ENCODE assay signal across 1 cellular context in the genomic region with DNA sequence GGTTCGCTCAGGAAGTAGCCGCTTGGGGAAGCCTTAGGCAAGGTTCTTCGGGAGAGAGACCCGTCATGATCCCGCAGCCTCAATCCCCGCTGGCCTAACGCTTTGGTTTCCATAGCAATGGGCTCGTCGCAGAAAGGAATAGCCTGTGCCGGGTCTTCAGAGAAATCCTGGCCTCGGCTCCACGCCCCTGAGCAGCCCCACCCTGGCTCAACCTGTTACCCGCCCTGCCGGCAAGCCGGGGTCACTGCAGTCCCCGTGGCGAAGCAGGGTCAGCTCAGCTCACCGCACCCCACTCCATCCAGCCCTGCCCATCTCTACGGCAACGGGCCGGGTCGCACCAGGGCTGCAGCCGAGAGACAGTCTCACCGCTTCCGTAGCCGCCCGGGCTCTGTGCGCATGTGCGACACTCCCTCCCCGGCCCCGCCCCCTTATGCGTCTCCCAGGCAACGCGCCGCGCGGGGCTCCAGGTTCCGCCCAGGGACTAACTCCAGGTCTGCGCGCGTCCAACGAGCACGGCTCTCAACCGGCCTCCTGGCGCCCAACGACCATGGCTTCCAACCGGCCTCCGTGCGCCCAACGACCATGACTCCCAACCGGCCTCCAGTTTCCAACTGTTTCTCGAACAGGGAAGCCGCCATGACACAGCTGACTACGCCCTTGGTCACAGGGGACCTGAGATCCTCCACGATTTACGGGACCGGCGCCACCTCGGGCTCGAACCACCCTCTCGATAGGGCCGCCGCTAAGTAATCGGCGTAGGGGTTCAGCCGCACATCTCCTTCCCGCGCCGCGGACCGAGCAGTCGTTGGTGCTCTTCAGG.
TF ChIP-seq lines count a peak whose summit lies in the region.

Gene DUSP18, minus strand, starts transcription at position 390 of the 820 bp plus-strand sequence. CDS start 3,872 bp downstream, outside the sequence.

TF ChIP-seq in WTC11, 78 proteins besides CTCF, POLR2A, EP300 and RAD21 (continued from another document):
- TF ChIP-seq MYBL2 (CRISPR knock-in tag; IDR thresholded peaks at IDR 0.05) (0 out of 2 replicates have a peak, but pooled peaks have one; percentile 34), E2F4 (CRISPR knock-in tag; IDR thresholded peaks at IDR 0.05; ENCODE audit: borderline replicate concordance, low read depth) (0 out of 2 replicates have a peak, but pooled peaks have one; percentile 50), EMX1 (CRISPR knock-in tag; IDR thresholded peaks at IDR 0.05) (no peak), SMAD4 (CRISPR knock-in tag; IDR thresholded peaks at IDR 0.05) (no peak), ZNF232 (CRISPR knock-in tag; IDR thresholded peaks at IDR 0.05) (no peak), GABPB1 (CRISPR knock-in tag; IDR thresholded peaks at IDR 0.05) (no peak), FOXP1 (CRISPR knock-in tag; IDR thresholded peaks at IDR 0.05; ENCODE audit: borderline replicate concordance) (no peak; the same call in 1 of the 2 replicates), E2F5 (CRISPR knock-in tag; IDR thresholded peaks at IDR 0.05) (no peak), KAT7 (CRISPR knock-in tag; IDR thresholded peaks at IDR 0.05; ENCODE audit: borderline replicate concordance) (no peak), ZNF396 (CRISPR knock-in tag; IDR thresholded peaks at IDR 0.05; ENCODE audit: borderline replicate concordance) (no peak), ZNF138 (CRISPR knock-in tag; conservative IDR thresholded peaks at IDR 0.05) (no peak), CREB1 (CRISPR knock-in tag; IDR thresholded peaks at IDR 0.05) (no peak), NFE2L1 (CRISPR knock-in tag; IDR thresholded peaks at IDR 0.05) (no peak), ATF6 (CRISPR knock-in tag; IDR thresholded peaks at IDR 0.05) (no peak), PRDM15 (CRISPR knock-in tag; IDR thresholded peaks at IDR 0.05) (0 out of 2 replicates have a peak, but pooled peaks have one; percentile 24), ESRRA (CRISPR knock-in tag; IDR thresholded peaks at IDR 0.05; ENCODE audit: borderline replicate concordance) (no peak), PREB (CRISPR knock-in tag; IDR thresholded peaks at IDR 0.05; ENCODE audit: borderline replicate concordance) (no peak), MXD4 (CRISPR knock-in tag; IDR thresholded peaks at IDR 0.05; ENCODE audit: borderline replicate concordance) (no peak), ERG (CRISPR knock-in tag; IDR thresholded peaks at IDR 0.05) (no peak), GRHL2 (CRISPR knock-in tag; IDR thresholded peaks at IDR 0.05; ENCODE audit: insufficient replicate concordance, severe bottlenecking) (no peak), MLX (CRISPR knock-in tag; IDR thresholded peaks at IDR 0.05) (no peak), ARID4B (CRISPR knock-in tag; IDR thresholded peaks at IDR 0.05; ENCODE audit: borderline replicate concordance) (peak; percentile 49; the same call in 1 of the 2 replicates)
- TF ChIP-seq, protein P1, sequence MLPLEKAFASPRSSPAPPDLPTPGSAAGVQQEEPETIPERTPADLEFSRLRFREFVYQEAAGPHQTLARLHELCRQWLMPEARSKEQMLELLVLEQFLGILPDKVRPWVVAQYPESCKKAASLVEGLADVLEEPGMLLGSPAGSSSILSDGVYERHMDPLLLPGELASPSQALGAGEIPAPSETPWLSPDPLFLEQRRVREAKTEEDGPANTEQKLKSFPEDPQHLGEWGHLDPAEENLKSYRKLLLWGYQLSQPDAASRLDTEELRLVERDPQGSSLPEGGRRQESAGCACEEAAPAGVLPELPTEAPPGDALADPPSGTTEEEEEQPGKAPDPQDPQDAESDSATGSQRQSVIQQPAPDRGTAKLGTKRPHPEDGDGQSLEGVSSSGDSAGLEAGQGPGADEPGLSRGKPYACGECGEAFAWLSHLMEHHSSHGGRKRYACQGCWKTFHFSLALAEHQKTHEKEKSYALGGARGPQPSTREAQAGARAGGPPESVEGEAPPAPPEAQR (CRISPR knock-in tag; IDR thresholded peaks at IDR 0.05), result no peak
- TF ChIP-seq, protein P2, sequence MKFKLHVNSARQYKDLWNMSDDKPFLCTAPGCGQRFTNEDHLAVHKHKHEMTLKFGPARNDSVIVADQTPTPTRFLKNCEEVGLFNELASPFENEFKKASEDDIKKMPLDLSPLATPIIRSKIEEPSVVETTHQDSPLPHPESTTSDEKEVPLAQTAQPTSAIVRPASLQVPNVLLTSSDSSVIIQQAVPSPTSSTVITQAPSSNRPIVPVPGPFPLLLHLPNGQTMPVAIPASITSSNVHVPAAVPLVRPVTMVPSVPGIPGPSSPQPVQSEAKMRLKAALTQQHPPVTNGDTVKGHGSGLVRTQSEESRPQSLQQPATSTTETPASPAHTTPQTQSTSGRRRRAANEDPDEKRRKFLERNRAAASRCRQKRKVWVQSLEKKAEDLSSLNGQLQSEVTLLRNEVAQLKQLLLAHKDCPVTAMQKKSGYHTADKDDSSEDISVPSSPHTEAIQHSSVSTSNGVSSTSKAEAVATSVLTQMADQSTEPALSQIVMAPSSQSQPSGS (CRISPR knock-in tag; IDR thresholded peaks at IDR 0.05; ENCODE audit: borderline replicate concordance, low read depth), result no peak
- TF ChIP-seq, protein P3, sequence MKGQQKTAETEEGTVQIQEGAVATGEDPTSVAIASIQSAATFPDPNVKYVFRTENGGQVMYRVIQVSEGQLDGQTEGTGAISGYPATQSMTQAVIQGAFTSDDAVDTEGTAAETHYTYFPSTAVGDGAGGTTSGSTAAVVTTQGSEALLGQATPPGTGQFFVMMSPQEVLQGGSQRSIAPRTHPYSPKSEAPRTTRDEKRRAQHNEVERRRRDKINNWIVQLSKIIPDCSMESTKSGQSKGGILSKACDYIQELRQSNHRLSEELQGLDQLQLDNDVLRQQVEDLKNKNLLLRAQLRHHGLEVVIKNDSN (CRISPR knock-in tag; IDR thresholded peaks at IDR 0.05), result no peak
- TF ChIP-seq, protein P4, sequence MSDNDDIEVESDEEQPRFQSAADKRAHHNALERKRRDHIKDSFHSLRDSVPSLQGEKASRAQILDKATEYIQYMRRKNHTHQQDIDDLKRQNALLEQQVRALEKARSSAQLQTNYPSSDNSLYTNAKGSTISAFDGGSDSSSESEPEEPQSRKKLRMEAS (CRISPR knock-in tag; IDR thresholded peaks at IDR 0.05), result peak; percentile 51
